1 cellular context compared by ENCODE assay signal in genomic region chr2:218501665-218502064, GRCh38.
TF ChIP-seq lines count a peak whose summit lies in the region.

No MANE protein-coding gene starts in this region.

TF ChIP-seq in HepG2, 621 proteins besides CTCF, POLR2A, EP300 and RAD21 (continued from another document):
- TF ChIP-seq REST (IDR thresholded peaks at IDR 0.05; ENCODE audit: borderline replicate concordance in 1 of 2, low read depth in 1 of 2, low read length in 2 of 2) (no peak), GMEB2 (CRISPR knock-in tag; IDR thresholded peaks at IDR 0.05; ENCODE audit: low read depth) (no peak), ZNF431 (CRISPR knock-in tag; IDR thresholded peaks at IDR 0.05; ENCODE audit: borderline replicate concordance, low read depth) (no peak)
